Comparison of ENCODE assay signal across 7 cellular contexts in the genomic region with DNA sequence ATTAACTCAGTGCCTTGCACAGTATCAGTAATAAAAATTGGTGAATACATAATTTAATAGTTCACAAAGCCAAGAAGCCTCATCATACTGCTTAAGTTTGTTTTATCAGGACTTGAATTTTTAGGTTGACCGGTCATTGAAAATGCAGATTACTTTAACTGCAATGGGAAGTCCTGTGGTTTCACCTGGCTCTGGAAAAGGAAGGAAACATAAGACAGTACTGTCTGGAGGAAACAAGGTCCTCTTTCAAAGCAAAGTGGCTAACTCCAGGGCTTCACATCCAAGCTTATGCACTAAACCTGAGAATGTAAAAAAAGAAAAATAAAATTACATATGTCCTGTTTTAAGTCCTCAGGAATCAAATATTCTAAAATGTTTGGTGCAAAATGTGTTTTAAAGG.
"Had no signal": no experiment of that assay in that cellular context is flagged by ENCODE, and none has a peak within 500 bp of the region (broad histone marks: within the 10 kb centered on the region; RNA-seq: fewer than 3 reads in every experiment).

No MANE protein-coding gene starts in this region.

- H3K36me3 ChIP-seq: HAP-1 had no signal

- H3K4me3 Mint-ChIP-seq: HFFc6 had no signal

- DNase-seq: GOT3, HFFc6, IMR-90, KG1 had no signal

- H3K27ac Mint-ChIP-seq: HFFc6 had no signal

- H3K9me3 ChIP-seq: HAP-1 had no signal

- H3K4me3 ChIP-seq: HAP-1, K562 had no signal

- H3K4me1 ChIP-seq: HAP-1 had no signal

- ATAC-seq: HCT116, K562 had no signal
